In genomic region chr7:16732828-16733227, GRCh38 we compare ENCODE assay signal across 7 cellular contexts.
"Had no signal": no experiment of that assay in that cellular context is flagged by ENCODE, and none has a peak within 500 bp of the region (broad histone marks: within the 10 kb centered on the region; RNA-seq: fewer than 3 reads in every experiment).

No MANE protein-coding gene starts in this region.

- H3K9ac ChIP-seq: KMS-11 had no signal

- H3K27ac ChIP-seq: HL-60, KMS-11 had no signal

- H3K4me3 Mint-ChIP-seq: IgD-negative memory B cell had no signal

- H3K27me3 Mint-ChIP-seq: IgD-negative memory B cell had no signal

- DNase-seq: IMR-90, KBM-7, KG1 had no signal

- H3K9me3 Mint-ChIP-seq: IgD-negative memory B cell had no signal

- H3K36me3 Mint-ChIP-seq: IgD-negative memory B cell had no signal

- H3K27ac Mint-ChIP-seq: IgD-negative memory B cell had no signal

- H3K4me2 ChIP-seq: KMS-11 had no signal

- FAIRE-seq: HTR-8/SVneo had no signal
